Comparison of ENCODE assay signal across 8 cellular contexts in the genomic region with DNA sequence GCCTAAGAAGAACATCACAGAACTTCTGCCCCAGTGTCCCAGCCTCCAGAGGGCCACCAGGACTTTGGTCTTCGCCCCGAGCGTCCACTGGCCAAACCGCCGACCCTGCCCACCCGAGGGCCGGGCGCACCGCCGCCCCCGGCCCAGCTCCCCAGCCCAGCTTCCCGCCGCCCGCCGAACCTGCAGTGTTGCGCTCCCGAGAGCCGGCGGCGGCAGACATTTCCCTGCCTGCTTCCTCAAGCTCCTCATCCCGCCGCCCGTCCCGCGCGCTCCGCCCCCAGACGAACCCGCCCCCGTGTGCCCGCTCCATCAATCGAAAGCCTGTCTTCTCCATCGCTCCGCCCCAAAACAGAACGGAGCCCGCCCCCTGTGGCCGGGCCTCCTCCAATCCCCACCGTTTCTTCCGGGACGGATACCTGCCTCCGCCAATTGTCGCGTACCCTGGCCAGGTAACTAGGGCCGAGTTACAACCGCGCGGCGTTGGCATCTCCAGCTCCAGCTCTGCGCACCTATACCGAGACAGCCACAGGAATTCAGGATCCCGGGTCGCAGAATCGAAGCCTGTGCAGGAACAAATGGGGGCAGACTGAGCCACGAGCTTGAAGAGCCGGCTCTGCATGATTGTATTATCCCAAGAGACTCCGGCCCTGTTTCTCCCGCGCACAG. TPM values are rescaled to one million over a fixed set of nuclear protein-coding genes. Genes with fewer than 3 reads are reported as not detected.
DNase-seq lines count a peak whose midpoint lies in the region; ATAC-seq lines count a peak whose summit lies in the region.

No MANE protein-coding gene starts in this region.

- H3K27ac Mint-ChIP-seq in memory B cell = peak overlapping the region; percentile 51

- peaks cover 3% of the 10 kb centered on the region for H3K36me3 Mint-ChIP-seq in memory B cell

- no peaks in the 10 kb centered on the region for H3K27me3 Mint-ChIP-seq in memory B cell

- no peaks in the 10 kb centered on the region for H3K9me3 Mint-ChIP-seq in memory B cell

- DNase-seq in COR-L47 (lab: John Stamatoyannopoulos, UW) (peak; percentile 95), HT-29 (ENCODE audit: low spot score) (peak; percentile 99), NK-92 (lab: John Stamatoyannopoulos, UW; ENCODE audit: unreplicated experiment) (peak; percentile 66), memory B cell (ENCODE audit: low spot score in 2 of 2) (peak; percentile 91 to 97)
- peak; percentile 91 to 94 for DNase-seq in activated CD8-positive, alpha-beta memory T cell treated with anti-CD3 and anti-CD28 coated beads for 1 hour (ENCODE audit: extremely low read depth in 1 of 2, low read depth in 1 of 2)
- DNase-seq in effector memory CD4-positive, alpha-beta T cell = peak; percentile 90 to 96 (median 94)
- peak; percentile 94 to 98 (median 95) for DNase-seq in stimulated activated CD4-positive, alpha-beta T cell treated with anti-CD3 and anti-CD28 coated beads, TNF-alpha, amount 100 ng/mL, for 48 hours (ENCODE audit: low read depth in 3 of 3)

- peak overlapping the region; percentile 89 for H3K4me3 Mint-ChIP-seq in memory B cell

- no peaks in the 10 kb centered on the region for H3K9me3 ChIP-seq in effector memory CD4-positive, alpha-beta T cell (ENCODE audit: control insufficient read depth, low read length)

- H3K4me3 ChIP-seq in effector memory CD4-positive, alpha-beta T cell (ENCODE audit: insufficient read depth, low read depth, low read length, poor library complexity, severe bottlenecking) = peak overlapping the region; percentile 96

- ATAC-seq in GM21360 (IDR thresholded peaks at IDR 0.05; ENCODE audit: unreplicated experiment) (peak; percentile 84), memory B cell (ENCODE audit: low read depth) (peak; percentile 97)

- no peaks in the 10 kb centered on the region for H3K36me3 ChIP-seq in effector memory CD4-positive, alpha-beta T cell (ENCODE audit: control insufficient read depth, insufficient read depth, low read length)

- H3K4me1 Mint-ChIP-seq in memory B cell = peaks cover 28% of the 10 kb centered on the region

- peaks cover 12% of the 10 kb centered on the region for H3K4me1 ChIP-seq in effector memory CD4-positive, alpha-beta T cell (ENCODE audit: control insufficient read depth, insufficient read depth, low read length, poor library complexity, severe bottlenecking)

- no peaks in the 10 kb centered on the region for H3K27me3 ChIP-seq in effector memory CD4-positive, alpha-beta T cell (replicated peaks; ENCODE audit: control insufficient read depth, insufficient read depth, low read length, poor library complexity, severe bottlenecking)

- H3K27ac ChIP-seq in effector memory CD4-positive, alpha-beta T cell (ENCODE audit: insufficient read depth, low read length, poor library complexity, severe bottlenecking) = peak overlapping the region; percentile 62

RNA-seq across cellular contexts. Expression of a gene that starts 15.2 kb away (rescaled TPM):
- 10.0 and 15.5 TPM in 2 replicates for total RNA-seq in HT-29 (2014; rRNA removed; shearing (Covaris generic))

RNA-seq across cellular contexts. Expression of a gene that starts 58.2 kb away (rescaled TPM):
- 57.5 and 69.0 TPM in 2 replicates for total RNA-seq in HT-29 (2014; rRNA removed; shearing (Covaris generic))

Comparison
In these comparisons a context has a peak if more than half of its experiments do, and no peak if none do; other contexts are left out.
1. Peak in every context shown above with its lines: DNase-seq, ATAC-seq, H3K4me3 ChIP-seq and H3K27ac ChIP-seq.